19 cellular contexts compared by ENCODE assay signal in genomic region chr16:12501727-12502457, GRCh38.
DNase-seq lines count a peak whose midpoint lies in the region; ATAC-seq, FAIRE-seq and TF ChIP-seq lines count a peak whose summit lies in the region.
"Had no signal": no experiment of that assay in that cellular context is flagged by ENCODE, and none has a peak within 500 bp of the region (broad histone marks: within the 10 kb centered on the region; RNA-seq: fewer than 3 reads in every experiment).

No MANE protein-coding gene starts in this region.

- H3K4me3 ChIP-seq in H1 (ENCODE audit: extremely low read depth in 1 of 4, insufficient read depth in 2 of 4, low read depth in 3 of 4, low read length in 4 of 4) (no peak overlapping the region), muscle layer of duodenum (ENCODE audit: low read depth in 1 of 2, low read length in 2 of 2) (no peak overlapping the region), sigmoid colon (no peak overlapping the region)
- H3K4me3 ChIP-seq: BLaER1 treated with 17β-estradiol and CSF1 and Interleukin-3, amounts not matched to agents 10 nM and 100 nM; MG63 had no signal

- DNase-seq in NCI-H748 (lab: John Stamatoyannopoulos, UW; ENCODE audit: unreplicated experiment), result peak; percentile 5
- DNase-seq in NCI-H748 treated with DMSO at 0.1 percent for 48 hours (lab: John Stamatoyannopoulos, UW), result no peak
- DNase-seq in H1 (ENCODE audit: low read depth in 1 of 2, low spot score in 2 of 2), result no peak
- DNase-seq in sigmoid colon, result peak; percentile 26
- no peak for DNase-seq in T-cell
- DNase-seq in iPS-NIHi11 (ENCODE audit: low spot score), result no peak
- no peak for DNase-seq in NAMALWA (ENCODE audit: low spot score)
- DNase-seq: 8988T, DND-41, GF-D8, KG1, MG63, NCI-H1105, NCI-H187 treated with DMSO at 0.1 percent for 48 hours, NCI-H2171, NCI-H446 treated with DMSO at 0.1 percent for 48 hours, SIG-M5 had no signal

- no peak overlapping the region for H3K56ac ChIP-seq in H1 (replicated peaks; ENCODE audit: insufficient read length, low read depth, low read length)

- peaks cover 8% of the 10 kb centered on the region for H3K36me3 Mint-ChIP-seq in T-cell

- no peaks in the 10 kb centered on the region for H3K23me2 ChIP-seq in H1 (ENCODE audit: low read depth, low read length)

- TF ChIP-seq CTCF in H1 (IDR thresholded peaks at IDR 0.05; ENCODE audit: control extremely low read depth in 1 of 3, insufficient read depth in 1 of 3, low read depth in 1 of 3, low read length in 3 of 3) (no peak), sigmoid colon (IDR thresholded peaks at IDR 0.05) (no peak)

- no peaks in the 10 kb centered on the region for H3K9me3 Mint-ChIP-seq in T-cell

- TF ChIP-seq POLR2A in H1 (IDR thresholded peaks at IDR 0.05; ENCODE audit: control extremely low read depth in 1 of 2, low read depth in 2 of 2, low read length in 2 of 2) (no peak), sigmoid colon (IDR thresholded peaks at IDR 0.05) (no peak)

- no peak for TF ChIP-seq RAD21 in H1 (IDR thresholded peaks at IDR 0.05 in 1 of 2, conservative IDR thresholded peaks at IDR 0.05 in 1 of 2; ENCODE audit: low read depth in 2 of 2, low read length in 2 of 2)

- H4K20me1 ChIP-seq in H1 (replicated peaks in 1 of 2; ENCODE audit: control insufficient read depth in 1 of 2, insufficient read depth in 2 of 2, low read length in 2 of 2), result no peaks in the 10 kb centered on the region

- TF ChIP-seq EP300 in H1 (IDR thresholded peaks at IDR 0.05; ENCODE audit: borderline replicate concordance in 1 of 2, low read depth in 2 of 2, low read length in 2 of 2), result no peak
- no peak for TF ChIP-seq EP300 in sigmoid colon (IDR thresholded peaks at IDR 0.05)

- no peak for FAIRE-seq in H1 (lab: Jason Lieb, UNC)

- H3K18ac ChIP-seq in H1 (ENCODE audit: extremely low read depth, low read length), result no peak overlapping the region

- H3K9me3 ChIP-seq in H1 (ENCODE audit: insufficient read depth in 2 of 2, low read depth in 1 of 2, low read length in 1 of 2) (no peaks in the 10 kb centered on the region), muscle layer of duodenum (ENCODE audit: control insufficient read depth in 1 of 2, low read length in 2 of 2) (no peaks in the 10 kb centered on the region), sigmoid colon (no peaks in the 10 kb centered on the region)
- H3K9me3 ChIP-seq: BLaER1 treated with 17β-estradiol and CSF1 and Interleukin-3, amounts not matched to agents 10 nM and 100 nM; MG63 had no signal

- peaks cover 2 to 8% (median 5%) of the 10 kb centered on the region in 3 donors for H3K4me1 Mint-ChIP-seq in T-cell

- H3K27ac Mint-ChIP-seq in T-cell, result no peak overlapping the region

- H2BK15ac ChIP-seq in H1 (ENCODE audit: low read length), result no peak overlapping the region

- H3K4me1 ChIP-seq in H1 (replicated peaks in 1 of 4; ENCODE audit: control insufficient read depth in 3 of 4, insufficient read depth in 4 of 4, low read length in 3 of 4) (no peaks in the 10 kb centered on the region), muscle layer of duodenum (ENCODE audit: control insufficient read depth in 1 of 2, insufficient read depth in 2 of 2, low read length in 2 of 2) (no peaks in the 10 kb centered on the region), sigmoid colon (no peaks in the 10 kb centered on the region)

- no peaks in the 10 kb centered on the region for H3K79me1 ChIP-seq in H1 (ENCODE audit: low read depth, low read length)

- H3K9ac ChIP-seq in H1 (replicated peaks in 1 of 4; ENCODE audit: extremely low read depth in 1 of 4, low read depth in 3 of 4, low read length in 3 of 4), result no peak overlapping the region
- H3K9ac ChIP-seq: BLaER1 treated with 17β-estradiol and CSF1 and Interleukin-3, amounts not matched to agents 10 nM and 100 nM had no signal

- H3K27me3 Mint-ChIP-seq in T-cell, result no peaks in the 10 kb centered on the region

- no peak overlapping the region for H3K27ac ChIP-seq in H1 (ENCODE audit: low read depth, low read length)
- H3K27ac ChIP-seq in muscle layer of duodenum (ENCODE audit: low read length), result peak overlapping the region; percentile 22
- H3K27ac ChIP-seq in sigmoid colon, result no peak overlapping the region
- H3K27ac ChIP-seq: BLaER1 treated with 17β-estradiol and CSF1 and Interleukin-3, amounts not matched to agents 10 nM and 100 nM had no signal

- ATAC-seq in T-cell (replicated peaks in 1 of 4), result no peak

- H3K14ac ChIP-seq in H1 (ENCODE audit: insufficient read length), result no peak overlapping the region

- no peak overlapping the region for H2BK20ac ChIP-seq in H1 (ENCODE audit: low read length)

- CTCF ChIA-PET in H1 (lab: Charles Lee; ENCODE audit: partially characterized antibody), result no interaction called here
- CTCF ChIA-PET in T-cell (lab: Charles Lee), result interaction anchor here in 1 of 2 donors (0.5 kb wide), 1 partner anchor 29 kb away, joined by 5 read pairs; no protein-coding TSS in a partner anchor

- no peak overlapping the region for H3K4me2 ChIP-seq in H1 (ENCODE audit: insufficient read depth in 1 of 2, low read depth in 2 of 2, low read length in 2 of 2)

- 87% methylated on average over 12 of the region's 12 CpGs; no CpG with 5 or more reads in 1 of the 2 experiments for WGBS in H1 (ENCODE audit: extremely low coverage in 1 of 2, insufficient coverage in 1 of 2, insufficient read length in 1 of 2, insufficient replicate concordance in 2 of 2, low coverage in 1 of 2, low lambda C conversion rate in 2 of 2, missing lambda C conversion rate in 1 of 2), 2 experiments
- WGBS in sigmoid colon, 2 donors, result 96 to 97% methylated on average over 12 of the region's 12 CpGs

- H4K5ac ChIP-seq in H1 (ENCODE audit: insufficient read length, low read depth, low read length), result no peak overlapping the region

- H3K23ac ChIP-seq in H1 (ENCODE audit: insufficient read length), result no peak overlapping the region

- H4K8ac ChIP-seq in H1 (ENCODE audit: extremely low read depth, insufficient read depth, low read length), result peak overlapping the region; percentile 31; the same call in 1 of the 2 replicates

- H4K91ac ChIP-seq in H1 (replicated peaks; ENCODE audit: insufficient read length, low read length), result no peak overlapping the region

- no peak overlapping the region for H2BK12ac ChIP-seq in H1 (ENCODE audit: low read depth, low read length)

- H3K79me2 ChIP-seq in H1 (ENCODE audit: control insufficient read depth in 1 of 2, insufficient read depth in 2 of 2, low read length in 2 of 2), result no peaks in the 10 kb centered on the region

- no peak overlapping the region for H2AK5ac ChIP-seq in H1 (ENCODE audit: low read depth, low read length)

- H2BK120ac ChIP-seq in H1 (replicated peaks; ENCODE audit: low read depth, low read length), result no peak overlapping the region

- H3K4me3 Mint-ChIP-seq in T-cell, result no peak overlapping the region

- no peak overlapping the region for H2AFZ ChIP-seq in H1 (ENCODE audit: low read length)

- POLR2A ChIA-PET in H1 (lab: Charles Lee; ENCODE audit: partially characterized antibody), result no interaction called here
- POLR2A ChIA-PET in T-cell (lab: Charles Lee), result no interaction called here

- H3K36me3 ChIP-seq in H1 (ENCODE audit: control insufficient read depth in 2 of 4, insufficient read depth in 4 of 4, low read length in 3 of 4), result no peaks in the 10 kb centered on the region
- no peaks in the 10 kb centered on the region for H3K36me3 ChIP-seq in muscle layer of duodenum (ENCODE audit: control insufficient read depth in 1 of 2, insufficient read depth in 2 of 2, low read length in 2 of 2)
- no peaks in the 10 kb centered on the region for H3K36me3 ChIP-seq in sigmoid colon
- H3K36me3 ChIP-seq: BLaER1 treated with 17β-estradiol and CSF1 and Interleukin-3, amounts not matched to agents 10 nM and 100 nM; MG63 had no signal

- intact Hi-C loops in sigmoid colon (cut with DNase I), result no loop called here

- H3K27me3 ChIP-seq in H1 (replicated peaks in 1 of 4; ENCODE audit: control insufficient read depth in 3 of 4, extremely low read depth in 1 of 4, insufficient read depth in 3 of 4, low read length in 3 of 4) (no peaks in the 10 kb centered on the region), muscle layer of duodenum (ENCODE audit: low read depth, low read length) (no peaks in the 10 kb centered on the region), sigmoid colon (no peaks in the 10 kb centered on the region)
- H3K27me3 ChIP-seq: BLaER1 treated with 17β-estradiol and CSF1 and Interleukin-3, amounts not matched to agents 10 nM and 100 nM; MG63 had no signal

- no peak overlapping the region for H3K4ac ChIP-seq in H1 (replicated peaks; ENCODE audit: insufficient read length, low read depth, low read length)

- no peak overlapping the region; the same call in 1 of the 2 replicates for H2BK5ac ChIP-seq in H1 (ENCODE audit: low read depth, low read length)

TF ChIP-seq in H1, 55 proteins besides CTCF, POLR2A, EP300 and RAD21:
- no peak for TF ChIP-seq BACH1 (IDR thresholded peaks at IDR 0.05; ENCODE audit: low read length)
- no peak for TF ChIP-seq TBP (IDR thresholded peaks at IDR 0.05; ENCODE audit: low read depth, low read length)
- no peak for TF ChIP-seq MAX (IDR thresholded peaks at IDR 0.05)
- no peak for TF ChIP-seq FOSL1 (IDR thresholded peaks at IDR 0.05; ENCODE audit: insufficient read depth, low read depth, low read length)
- no peak for TF ChIP-seq KDM1A (IDR thresholded peaks at IDR 0.05; ENCODE audit: borderline replicate concordance, low read length)
- no peak for TF ChIP-seq SIN3A (conservative IDR thresholded peaks at IDR 0.05 in 1 of 2, IDR thresholded peaks at IDR 0.05 in 1 of 2; ENCODE audit: low read depth in 1 of 2, low read length in 2 of 2)
- TF ChIP-seq TEAD4 (IDR thresholded peaks at IDR 0.05; ENCODE audit: low read depth, low read length), result no peak
- TF ChIP-seq RFX5 (IDR thresholded peaks at IDR 0.05; ENCODE audit: borderline replicate concordance, low read depth, low read length), result no peak
- no peak for TF ChIP-seq JUND (IDR thresholded peaks at IDR 0.05; ENCODE audit: low read length)
- no peak for TF ChIP-seq CHD1 (IDR thresholded peaks at IDR 0.05; ENCODE audit: low read depth, low read length)
- no peak for TF ChIP-seq CREB1 (IDR thresholded peaks at IDR 0.05)
- TF ChIP-seq KDM4A (IDR thresholded peaks at IDR 0.05; ENCODE audit: low read depth, low read length, severe bottlenecking), result no peak

Comparison
In these comparisons a context has a peak if more than half of its experiments do, and no peak if none do; other contexts are left out.
1. DNase-seq: peak in NCI-H748 (single experiment) and sigmoid colon (single experiment); none in NCI-H748 treated with DMSO at 0.1 percent for 48 hours (single experiment), H1 (0 of 2), T-cell (0 of 34), iPS-NIHi11 (single experiment) and NAMALWA (single experiment).